34 cellular contexts compared by ENCODE assay signal in genomic region chr12:113792450-113792849, GRCh38.
"Had no signal": no experiment of that assay in that cellular context is flagged by ENCODE, and none has a peak within 500 bp of the region (broad histone marks: within the 10 kb centered on the region; RNA-seq: fewer than 3 reads in every experiment).

No MANE protein-coding gene starts in this region.

- ATAC-seq: activated naive CD4-positive, alpha-beta T cell treated with anti-CD3 and anti-CD28 coated beads, Interleukin-2, amount 50 U/mL, for 72 hours; activated naive CD8-positive, alpha-beta T cell treated with anti-CD3 and anti-CD28 coated beads, Interleukin-2, amount 50 U/mL, for 24 hours; activated T-cell treated with anti-CD3 and anti-CD28 coated beads, Interleukin-2, amount 50 U/mL, for 4 hours; activated T-cell treated with anti-CD3 and anti-CD28 coated beads, Interleukin-2, amount 50 U/mL, for 72 hours; activated T-helper 17 cell treated with anti-CD3 and anti-CD28 coated beads, Interleukin-2, amount 50 U/mL, for 72 hours; body of pancreas had no signal

- H3K36me3 ChIP-seq: adrenal gland, ascending aorta, brain microvascular endothelial cell, breast epithelium, cardiac muscle cell had no signal

- H3K9me3 ChIP-seq: adrenal gland, ascending aorta, body of pancreas had no signal

- H3K27ac ChIP-seq: adrenal gland, ascending aorta, body of pancreas, brain microvascular endothelial cell, breast epithelium, cardiac muscle cell had no signal

- DNase-seq: activated effector memory CD4-positive, alpha-beta T cell treated with anti-CD3 and anti-CD28 coated beads, Interleukin-2, amount 50 U/mL, for 16 hours; activated effector memory CD4-positive, alpha-beta T cell treated with Interleukin-2 at 50 U/mL for 16 hours; activated gamma-delta T cell; activated gamma-delta T cell treated with Interleukin-2 at 50 U/mL for 16 hours; activated naive CD4-positive, alpha-beta T cell; activated naive CD4-positive, alpha-beta T cell treated with anti-CD3 and anti-CD28 coated beads for 36 hours; activated naive CD4-positive, alpha-beta T cell treated with anti-CD3 and anti-CD28 coated beads, Interleukin-2, amount 10 ng/mL, durations not matched to agents 7 days and 5 days; activated naive CD4-positive, alpha-beta T cell treated with anti-CD3 and anti-CD28 coated beads, Interleukin-2, amount 50 U/mL, for 16 hours; activated naive CD4-positive, alpha-beta T cell treated with Interleukin-2 at 50 U/mL for 16 hours; activated naive CD8-positive, alpha-beta T cell treated with anti-CD3 and anti-CD28 coated beads for 36 hours; activated naive CD8-positive, alpha-beta T cell treated with anti-CD3 and anti-CD28 coated beads, Interleukin-2, amount 10 ng/mL, durations not matched to agents 7 days and 5 days; activated naive CD8-positive, alpha-beta T cell treated with anti-CD3 and anti-CD28 coated beads, Interleukin-2, amount 50 U/mL, for 24 hours; activated T-cell treated with anti-CD3 and anti-CD28 coated beads, Interleukin-2, amount 50 U/mL, for 1 hour; activated T-cell treated with anti-CD3 and anti-CD28 coated beads, Interleukin-2, amount 50 U/mL, for 24 hours; activated T-cell treated with anti-CD3 and anti-CD28 coated beads, Interleukin-2, amount 50 U/mL, for 4 hours; activated T-cell treated with anti-CD3 and anti-CD28 coated beads, Interleukin-2, amount 50 U/mL, for 48 hours; activated T-cell treated with anti-CD3 and anti-CD28 coated beads, Interleukin-2, amount 50 U/mL, for 72 hours; adrenal gland; amniotic stem cell; amygdala; anterior cingulate cortex; aorta; body of pancreas; brain microvascular endothelial cell; caudate nucleus; central memory CD4-positive, alpha-beta T cell; cerebellar nuclear complex had no signal

- H3K4me1 ChIP-seq: adrenal gland, ascending aorta, body of pancreas, breast epithelium had no signal

- H3K4me3 ChIP-seq: adrenal gland, ascending aorta, body of pancreas, breast epithelium, cardiac muscle cell had no signal

- H3K27me3 ChIP-seq: adrenal gland, ascending aorta, body of pancreas, breast epithelium had no signal

- FAIRE-seq: astrocyte, bronchial epithelial cell had no signal
